10 cellular contexts compared by ENCODE assay signal in the genomic region with DNA sequence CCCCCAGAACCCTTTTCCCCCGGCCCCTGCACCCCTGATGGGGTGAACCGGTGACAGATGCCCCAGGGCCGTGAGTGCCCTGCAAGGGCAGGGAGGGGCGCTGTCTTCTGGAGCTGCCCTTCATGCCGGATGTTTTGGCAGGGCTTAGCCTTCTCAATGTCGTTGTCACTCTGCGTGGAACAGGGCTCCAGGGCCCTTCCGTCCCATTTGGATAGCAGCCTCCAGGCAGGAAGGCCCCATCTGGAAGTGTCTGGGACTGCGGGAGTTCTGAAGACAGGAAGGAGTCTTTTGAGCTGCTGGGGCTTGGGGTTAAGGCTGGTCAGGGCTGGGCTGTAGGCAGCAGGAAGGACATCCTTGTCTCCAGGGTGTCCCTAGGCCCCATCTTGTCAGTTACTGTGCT. TPM values are rescaled to one million over a fixed set of nuclear protein-coding genes. Genes with fewer than 3 reads are reported as not detected.
DNase-seq lines count a peak whose midpoint lies in the region; ATAC-seq, FAIRE-seq and TF ChIP-seq lines count a peak whose summit lies in the region.
"Had no signal": no experiment of that assay in that cellular context is flagged by ENCODE, and none has a peak within 500 bp of the region (broad histone marks: within the 10 kb centered on the region; RNA-seq: fewer than 3 reads in every experiment).

No MANE protein-coding gene starts in this region.

- intact Hi-C loops in HCT116 (cut with micrococcal nuclease) = no loop called here
- intact Hi-C loops in K562 (cut with micrococcal nuclease) = no loop called here

- no peaks in the 10 kb centered on the region for H3K9me3 ChIP-seq in HCT116 (ENCODE audit: control insufficient read depth in 1 of 2, insufficient read depth in 1 of 2, low read depth in 1 of 2, low read length in 2 of 2)
- no peaks in the 10 kb centered on the region; the same call in 1 of the 2 replicates for H3K9me3 ChIP-seq in K562 (replicated peaks; ENCODE audit: control insufficient read depth, insufficient read depth, low read depth, low read length)
- no peaks in the 10 kb centered on the region for H3K9me3 ChIP-seq in subcutaneous abdominal adipose tissue (ENCODE audit: control insufficient read depth in 5 of 5, low read length in 5 of 5)

- H2AFZ ChIP-seq in HCT116 (ENCODE audit: low read depth, low read length, poor library complexity, severe bottlenecking) (no peak overlapping the region), K562 (ENCODE audit: low read depth, low read length) (no peak overlapping the region)

- peaks cover 0 to 18% of the 10 kb centered on the region in 2 experiments; a peak in 3 of 4 replicates for H3K36me3 ChIP-seq in HCT116 (ENCODE audit: control insufficient read depth in 1 of 2, insufficient read depth in 2 of 2, low read length in 2 of 2)
- peaks cover 70% of the 10 kb centered on the region; the same call in 2 of the 3 replicates for H3K36me3 ChIP-seq in K562 (ENCODE audit: control insufficient read depth, insufficient read depth, low read length)
- H3K36me3 ChIP-seq in subcutaneous abdominal adipose tissue (ENCODE audit: control insufficient read depth in 5 of 5, insufficient read depth in 5 of 5, low read length in 5 of 5) = peaks cover 0 to 59% (median 37%) of the 10 kb centered on the region in 5 donors

- H3K4me3 ChIP-seq in HCT116 (replicated peaks in 1 of 2; ENCODE audit: low read depth in 1 of 2, low read length in 2 of 2) (no peak overlapping the region), K562 (no peak overlapping the region), subcutaneous abdominal adipose tissue (ENCODE audit: low read depth in 1 of 5, low read length in 5 of 5) (peak overlapping the region in 2 of 5 donors; percentile 25 to 40)

- H3K4me1 ChIP-seq in HCT116 (ENCODE audit: control insufficient read depth in 1 of 2, insufficient read depth in 2 of 2, low read length in 2 of 2) (peaks cover 3 to 28% of the 10 kb centered on the region in 2 experiments), K562 (replicated peaks in 1 of 2; ENCODE audit: control insufficient read depth in 2 of 2, insufficient read depth in 2 of 2, low read length in 2 of 2) (peaks cover 17 to 57% of the 10 kb centered on the region in 2 experiments), subcutaneous abdominal adipose tissue (ENCODE audit: control insufficient read depth in 5 of 5, insufficient read depth in 5 of 5, low read length in 5 of 5) (peaks cover 12 to 71% (median 65%) of the 10 kb centered on the region in 5 donors)

- H3K27ac ChIP-seq in HCT116 (ENCODE audit: low read depth, low read length) (peak overlapping the region; percentile 46; the same call in 1 of the 2 replicates), K562 (ENCODE audit: extremely low read depth, low read depth, low read length) (no peak overlapping the region), subcutaneous abdominal adipose tissue (ENCODE audit: low read depth, low read length) (peak overlapping the region; percentile 74)

- no peak overlapping the region for H3K9ac ChIP-seq in HCT116 (ENCODE audit: low read length)
- H3K9ac ChIP-seq in K562 (ENCODE audit: insufficient read depth in 1 of 2, low read depth in 2 of 2, low read length in 2 of 2) = peak overlapping the region in 1 of 2 experiments; percentile 53; a peak in 1 of 4 replicates
- H3K9ac ChIP-seq in subcutaneous abdominal adipose tissue (ENCODE audit: low read length in 5 of 5) = peak overlapping the region in 4 of 5 donors; percentile 12 to 68 (median 52)

- H4K20me1 ChIP-seq in HCT116 (ENCODE audit: insufficient read depth) = no peaks in the 10 kb centered on the region
- H4K20me1 ChIP-seq in K562 (replicated peaks; ENCODE audit: control insufficient read depth, insufficient read depth, low read length) = peaks cover 9% of the 10 kb centered on the region

- H3K27me3 ChIP-seq in HCT116 (ENCODE audit: insufficient read depth, low read length) (no peaks in the 10 kb centered on the region), K562 (ENCODE audit: control insufficient read depth in 2 of 2, insufficient read depth in 2 of 2, low read length in 2 of 2) (no peaks in the 10 kb centered on the region), subcutaneous abdominal adipose tissue (ENCODE audit: control insufficient read depth in 5 of 5, insufficient read depth in 4 of 5, low read length in 5 of 5) (no peaks in the 10 kb centered on the region)

- BruUV-seq in HCT116 (replicated peaks; lab: Mats Ljungman, UMichigan) (no TSS peak), K562 (replicated peaks; lab: Mats Ljungman, UMichigan) (no TSS peak)

- H3K4me2 ChIP-seq in HCT116 (ENCODE audit: low read length) (0 out of 2 replicates have a peak overlapping the region, but pooled peaks have one; percentile 12), K562 (ENCODE audit: insufficient read depth, low read length) (no peak overlapping the region)

- WGBS in K562 (ENCODE audit: insufficient coverage, low coverage, missing lambda C conversion rate) = 88% methylated on average over 8 of the region's 9 CpGs

- H3K79me2 ChIP-seq in HCT116 (ENCODE audit: insufficient read depth, low read length) = peaks cover 27% of the 10 kb centered on the region; the same call in 1 of the 2 replicates
- peaks cover 37% of the 10 kb centered on the region for H3K79me2 ChIP-seq in K562 (ENCODE audit: control insufficient read depth, insufficient read depth, low read length)

- in situ Hi-C loops in K562 (cut with MboI) = no loop called here

- CTCF ChIA-PET in HCT116 (lab: Charles Lee) (interaction anchor here (1.1 kb wide), 2 partner anchors 25 to 78 kb away, joined by 3 read pairs; no protein-coding TSS in a partner anchor), K562 (lab: Yijun Ruan, JAX; ENCODE audit: low intra/inter-chr PET ratio) (no interaction called here)

- TF ChIP-seq POLR2A in HCT116 (IDR thresholded peaks at IDR 0.05; ENCODE audit: borderline replicate concordance, extremely low read depth, insufficient read depth, insufficient read length) (no peak), K562 (conservative IDR thresholded peaks at IDR 0.05) (no peak)

- H3K9me1 ChIP-seq in K562 (ENCODE audit: control insufficient read depth, insufficient read depth, low read length) = no peaks in the 10 kb centered on the region

- ATAC-seq in HCT116 (peak; percentile 39), K562 (no peak), GM21825 (IDR thresholded peaks at IDR 0.05; ENCODE audit: unreplicated experiment) (no peak), HG02970 (IDR thresholded peaks at IDR 0.05; ENCODE audit: low FRiP score, unreplicated experiment) (no peak)

- no peak for TF ChIP-seq RAD21 in HCT116 (IDR thresholded peaks at IDR 0.05; ENCODE audit: low read depth)
- no peak for TF ChIP-seq RAD21 in K562 (CRISPR knock-in tag; conservative IDR thresholded peaks at IDR 0.05 in 1 of 2, IDR thresholded peaks at IDR 0.05 in 1 of 2)

- POLR2A ChIA-PET in HCT116 (lab: Charles Lee) = interaction anchor here (0.7 to 1.3 kb wide), 4 partner anchors 8 to 247 kb away, joined by 3 to 4 read pairs (median 3); a partner anchor contains a TSS
- POLR2A ChIA-PET in K562 (lab: Yijun Ruan, JAX) = interaction anchor here (0.6 to 16.2 kb wide), 6 partner anchors 9 to 117 kb away, joined by 3 to 250 read pairs (median 6); a partner anchor contains a TSS

- RAD21 ChIA-PET in HCT116 (lab: Charles Lee; ENCODE audit: low non-redundant PET in 1 of 2, low total read pairs in 2 of 2, uncharacterized antibody in 2 of 2, unreplicated experiment in 2 of 2) = no interaction called here

- H3K9me2 ChIP-seq in HCT116 (ENCODE audit: insufficient read depth) = no peaks in the 10 kb centered on the region

- no peak for TF ChIP-seq CTCF in HCT116 (IDR thresholded peaks at IDR 0.05 in 2 of 3, conservative IDR thresholded peaks at IDR 0.05 in 1 of 3; ENCODE audit: borderline replicate concordance in 1 of 3, insufficient read depth in 1 of 3, low read depth in 2 of 3, low read length in 2 of 3)
- no peak for TF ChIP-seq CTCF in K562 (IDR thresholded peaks at IDR 0.05 in 2 of 3, conservative IDR thresholded peaks at IDR 0.05 in 1 of 3; ENCODE audit: insufficient read depth in 2 of 3, low read depth in 1 of 3, low read length in 3 of 3)

- DNase-seq in HCT116 (ENCODE audit: low read depth, low spot score) = no peak
- DNase-seq in K562 (ENCODE audit: extremely low read depth in 1 of 4, low spot score in 3 of 4) = no peak
- peak; percentile 58 for DNase-seq in iPS-NIHi11 (ENCODE audit: low spot score)
- no peak for DNase-seq in activated T-cell treated with anti-CD3 and anti-CD28 coated beads for 4 hours
- DNase-seq in NK-92 treated with Interleukin-12 subunit alpha and Interleukin-12 subunit beta, amount 100 ng/mL, for 24 hours (lab: John Stamatoyannopoulos, UW) = no peak
- DNase-seq: KBM-7; stimulated activated CD4-positive, alpha-beta T cell treated with anti-CD3 and anti-CD28 coated beads, Interleukin-4, amount 100 ng/mL, for 1 hour had no signal

- FAIRE-seq in K562 (lab: Jason Lieb, UNC) = no peak

- TF ChIP-seq EP300 in K562 (IDR thresholded peaks at IDR 0.05; ENCODE audit: low read length) = no peak

RNA-seq across cellular contexts. Expression of a gene that starts 4.6 kb away (rescaled TPM):
- 35.8 TPM for total RNA-seq in HCT116 (2021; ENCODE audit: unreplicated experiment)
- polyA plus RNA-seq in HCT116 (2012) = 12.9 and 20.6 TPM in 2 replicates
- 28.5 and 83.6 TPM in 2 replicates for total RNA-seq in K562 (2011; cell fraction: chromatin; rRNA removed; ENCODE audit: low replicate concordance)
- total RNA-seq in K562 (2011; cell fraction: nucleolus; rRNA removed) = 89.6 and 96.9 TPM in 2 replicates
- 32.8 and 36.5 TPM in 2 replicates for total RNA-seq in K562 (2011; cell fraction: nucleoplasm; rRNA removed)
- total RNA-seq in K562 (2014; rRNA removed) = 34.6 and 46.5 TPM in 2 replicates
- total RNA-seq in K562 (2014; rRNA removed; fragmentation: Illumina TruSeq; extraction: Trizol) = 6.2 and 8.6 TPM in 2 replicates
- total RNA-seq in K562 (2015; rRNA removed; fragmentation: Illumina TruSeq; extraction: Trizol) = 15.0 and 15.8 TPM in 2 replicates
- total RNA-seq in K562 (2021) = 44.2 and 54.5 TPM in 2 replicates
- polyA plus RNA-seq in K562 (2011; rRNA removed) = 16.0 and 19.9 TPM in 2 replicates
- 24.0 and 43.0 TPM in 2 replicates for polyA plus RNA-seq in K562 (2011; cell fraction: cytosol; rRNA removed)
- 25.1 and 46.6 TPM in 2 replicates for polyA plus RNA-seq in K562 (2011; cell fraction: nucleus; rRNA removed)
- 21.4 and 22.5 TPM in 2 replicates for polyA plus RNA-seq in K562 (2012)
- polyA plus RNA-seq in K562 (2014; fragmentation: Illumina TruSeq; extraction: Trizol) = 12.0 and 19.4 TPM in 2 replicates
- polyA plus RNA-seq in K562 (2014; fragmentation: Nextera tagmentation; extraction: Ambion mirVana) = 1 to 10 TPM; 4.5 to 5.0 TPM
- 33.4 and 41.7 TPM in 2 replicates for polyA plus RNA-seq in K562 (2014; rRNA removed)
- 8.4 and 13.5 TPM in 2 replicates for polyA minus RNA-seq in K562 (2011; rRNA and poly(A)+ RNA removed)
- 21.0 and 21.1 TPM in 2 replicates for polyA minus RNA-seq in K562 (2011; cell fraction: cytosol; rRNA and poly(A)+ RNA removed)
- 28.1 and 34.6 TPM in 2 replicates for polyA minus RNA-seq in K562 (2011; cell fraction: nucleus; rRNA and poly(A)+ RNA removed)

RNA-seq across cellular contexts. Expression of a gene that starts 8.6 kb away (rescaled TPM):
- 3.9 TPM for total RNA-seq in HCT116 (2021; ENCODE audit: unreplicated experiment)
- 2.0 and 2.3 TPM in 2 replicates for polyA plus RNA-seq in HCT116 (2012)
- total RNA-seq in K562 (2011; cell fraction: chromatin; rRNA removed; ENCODE audit: low replicate concordance) = 2.5 and 2.9 TPM in 2 replicates
- 2.7 and 3.6 TPM in 2 replicates for total RNA-seq in K562 (2011; cell fraction: nucleolus; rRNA removed)
- total RNA-seq in K562 (2011; cell fraction: nucleoplasm; rRNA removed) = 2.3 and 2.7 TPM in 2 replicates
- total RNA-seq in K562 (2014; rRNA removed) = 0.82 and 2.3 TPM in 2 replicates
- 0.55 and 0.57 TPM in 2 replicates for total RNA-seq in K562 (2014; rRNA removed; fragmentation: Illumina TruSeq; extraction: Trizol)
- total RNA-seq in K562 (2015; rRNA removed; fragmentation: Illumina TruSeq; extraction: Trizol) = 0.40 and 0.45 TPM in 2 replicates
- total RNA-seq in K562 (2021) = 0.92 and 2.2 TPM in 2 replicates
- 0.61 and 0.81 TPM in 2 replicates for polyA plus RNA-seq in K562 (2011; rRNA removed)
- polyA plus RNA-seq in K562 (2011; cell fraction: cytosol; rRNA removed) = 0.49 and 0.85 TPM in 2 replicates
- 1.2 and 3.9 TPM in 2 replicates for polyA plus RNA-seq in K562 (2011; cell fraction: nucleus; rRNA removed)
- 1.3 and 1.4 TPM in 2 replicates for polyA plus RNA-seq in K562 (2012)
- 0.51 and 0.68 TPM in 2 replicates for polyA plus RNA-seq in K562 (2014; fragmentation: Illumina TruSeq; extraction: Trizol)
- polyA plus RNA-seq in K562 (2014; fragmentation: Nextera tagmentation; extraction: Ambion mirVana) = under 1 TPM; 0.15 to 0.34 TPM
- 0.93 and 1.1 TPM in 2 replicates for polyA plus RNA-seq in K562 (2014; rRNA removed)
- 0.35 and 0.42 TPM in 2 replicates for polyA minus RNA-seq in K562 (2011; rRNA and poly(A)+ RNA removed)
- polyA minus RNA-seq in K562 (2011; cell fraction: cytosol; rRNA and poly(A)+ RNA removed) = 0.76 and 0.91 TPM in 2 replicates
- polyA minus RNA-seq in K562 (2011; cell fraction: nucleus; rRNA and poly(A)+ RNA removed) = 0.40 and 0.56 TPM in 2 replicates

RNA-seq across cellular contexts. Expression of a gene that starts 31.6 kb away (rescaled TPM):
- total RNA-seq in HCT116 (2021; ENCODE audit: unreplicated experiment) = 564 TPM
- polyA plus RNA-seq in HCT116 (2012) = 181 and 274 TPM in 2 replicates
- 684 and 1,510 TPM in 2 replicates for total RNA-seq in K562 (2011; cell fraction: chromatin; rRNA removed; ENCODE audit: low replicate concordance)
- total RNA-seq in K562 (2011; cell fraction: nucleolus; rRNA removed) = 291 and 321 TPM in 2 replicates
- total RNA-seq in K562 (2011; cell fraction: nucleoplasm; rRNA removed) = 737 and 1,283 TPM in 2 replicates
- 15.2 and 20.1 TPM in 2 replicates for total RNA-seq in K562 (2014; rRNA removed)
- total RNA-seq in K562 (2014; rRNA removed; fragmentation: Illumina TruSeq; extraction: Trizol) = 62.8 and 76.9 TPM in 2 replicates
- total RNA-seq in K562 (2015; rRNA removed; fragmentation: Illumina TruSeq; extraction: Trizol) = 26.3 and 31.5 TPM in 2 replicates
- total RNA-seq in K562 (2021) = 129 and 208 TPM in 2 replicates
- polyA plus RNA-seq in K562 (2011; rRNA removed) = 56.2 and 171 TPM in 2 replicates
- 45.5 and 49.2 TPM in 2 replicates for polyA plus RNA-seq in K562 (2011; cell fraction: cytosol; rRNA removed)
- 234 and 651 TPM in 2 replicates for polyA plus RNA-seq in K562 (2011; cell fraction: nucleus; rRNA removed)
- polyA plus RNA-seq in K562 (2012) = 312 and 328 TPM in 2 replicates
- 137 and 146 TPM in 2 replicates for polyA plus RNA-seq in K562 (2014; fragmentation: Illumina TruSeq; extraction: Trizol)
- 10 to 100 TPM; 22.8 to 30.1 TPM for polyA plus RNA-seq in K562 (2014; fragmentation: Nextera tagmentation; extraction: Ambion mirVana)
- 382 and 389 TPM in 2 replicates for polyA plus RNA-seq in K562 (2014; rRNA removed)
- 92.6 and 137 TPM in 2 replicates for polyA minus RNA-seq in K562 (2011; rRNA and poly(A)+ RNA removed)
- polyA minus RNA-seq in K562 (2011; cell fraction: cytosol; rRNA and poly(A)+ RNA removed) = 19.9 and 35.6 TPM in 2 replicates
- 168 and 220 TPM in 2 replicates for polyA minus RNA-seq in K562 (2011; cell fraction: nucleus; rRNA and poly(A)+ RNA removed)

RNA-seq across cellular contexts. Expression of a gene that starts 36.5 kb away (rescaled TPM):
- total RNA-seq in HCT116 (2021; ENCODE audit: unreplicated experiment) (2.4 TPM), K562 (2014; rRNA removed) (1.3 and 2.1 TPM in 2 replicates), K562 (2014; rRNA removed; fragmentation: Illumina TruSeq; extraction: Trizol) (0.29 and 0.44 TPM in 2 replicates), K562 (2015; rRNA removed; fragmentation: Illumina TruSeq; extraction: Trizol) (0.65 and 0.75 TPM in 2 replicates), K562 (2021) (0.81 and 1.3 TPM in 2 replicates)
- 1.5 and 1.6 TPM in 2 replicates for polyA plus RNA-seq in HCT116 (2012)
- total RNA-seq in K562 (2011; cell fraction: chromatin; rRNA removed; ENCODE audit: low replicate concordance) = 0.79 and 1.5 TPM in 2 replicates
- 1.4 and 1.5 TPM in 2 replicates for total RNA-seq in K562 (2011; cell fraction: nucleolus; rRNA removed)
- total RNA-seq in K562 (2011; cell fraction: nucleoplasm; rRNA removed) = 0.38 and 0.95 TPM in 2 replicates
- polyA plus RNA-seq in K562 (2011; rRNA removed) (0.39 and 0.56 TPM in 2 replicates), K562 (2014; fragmentation: Illumina TruSeq; extraction: Trizol) (0.49 and 0.64 TPM in 2 replicates), K562 (2014; fragmentation: Nextera tagmentation; extraction: Ambion mirVana) (under 1 TPM; 0.06 to 0.08 TPM), K562 (2014; rRNA removed) (0.61 and 0.98 TPM in 2 replicates)
- 0.53 and 1.1 TPM in 2 replicates for polyA plus RNA-seq in K562 (2011; cell fraction: cytosol; rRNA removed)
- polyA plus RNA-seq in K562 (2011; cell fraction: nucleus; rRNA removed) = 0.79 and 1.1 TPM in 2 replicates
- 1.0 and 1.8 TPM in 2 replicates for polyA plus RNA-seq in K562 (2012)
- polyA minus RNA-seq in K562 (2011; rRNA and poly(A)+ RNA removed) = 0.12 and 0.25 TPM in 2 replicates
- polyA minus RNA-seq in K562 (2011; cell fraction: cytosol; rRNA and poly(A)+ RNA removed) = 0.64 TPM in 1 of 2 replicates, not detected in the other
- 0.67 and 0.81 TPM in 2 replicates for polyA minus RNA-seq in K562 (2011; cell fraction: nucleus; rRNA and poly(A)+ RNA removed)

RNA-seq across cellular contexts. Expression of a gene that starts 57.4 kb away (rescaled TPM):
- total RNA-seq in HCT116 (2021; ENCODE audit: unreplicated experiment) = 72.0 TPM
- polyA plus RNA-seq in HCT116 (2012) = 57.3 and 62.2 TPM in 2 replicates
- total RNA-seq in K562 (2011; cell fraction: chromatin; rRNA removed; ENCODE audit: low replicate concordance) = 75.3 and 142 TPM in 2 replicates
- total RNA-seq in K562 (2011; cell fraction: nucleolus; rRNA removed) = 65.5 and 74.9 TPM in 2 replicates
- total RNA-seq in K562 (2011; cell fraction: nucleoplasm; rRNA removed) = 76.9 and 80.5 TPM in 2 replicates
- 34.4 and 44.0 TPM in 2 replicates for total RNA-seq in K562 (2014; rRNA removed)
- total RNA-seq in K562 (2014; rRNA removed; fragmentation: Illumina TruSeq; extraction: Trizol) = 28.1 and 29.3 TPM in 2 replicates
- 41.0 and 41.1 TPM in 2 replicates for total RNA-seq in K562 (2015; rRNA removed; fragmentation: Illumina TruSeq; extraction: Trizol)
- 74.6 and 76.3 TPM in 2 replicates for total RNA-seq in K562 (2021)
- polyA plus RNA-seq in K562 (2011; rRNA removed) = 29.7 and 40.3 TPM in 2 replicates
- polyA plus RNA-seq in K562 (2011; cell fraction: cytosol; rRNA removed) = 44.3 and 45.4 TPM in 2 replicates
- polyA plus RNA-seq in K562 (2011; cell fraction: nucleus; rRNA removed) = 64.8 and 70.4 TPM in 2 replicates
- 54.9 and 55.8 TPM in 2 replicates for polyA plus RNA-seq in K562 (2012)
- polyA plus RNA-seq in K562 (2014; fragmentation: Illumina TruSeq; extraction: Trizol) = 65.0 and 81.7 TPM in 2 replicates
- polyA plus RNA-seq in K562 (2014; fragmentation: Nextera tagmentation; extraction: Ambion mirVana) = 10 to 100 TPM; 15.6 to 33.2 TPM
- polyA plus RNA-seq in K562 (2014; rRNA removed) = 33.2 and 35.6 TPM in 2 replicates
- 31.7 and 32.1 TPM in 2 replicates for polyA minus RNA-seq in K562 (2011; rRNA and poly(A)+ RNA removed)
- polyA minus RNA-seq in K562 (2011; cell fraction: cytosol; rRNA and poly(A)+ RNA removed) = 25.4 and 35.7 TPM in 2 replicates
- 21.1 and 35.7 TPM in 2 replicates for polyA minus RNA-seq in K562 (2011; cell fraction: nucleus; rRNA and poly(A)+ RNA removed)
